In the genomic region with DNA sequence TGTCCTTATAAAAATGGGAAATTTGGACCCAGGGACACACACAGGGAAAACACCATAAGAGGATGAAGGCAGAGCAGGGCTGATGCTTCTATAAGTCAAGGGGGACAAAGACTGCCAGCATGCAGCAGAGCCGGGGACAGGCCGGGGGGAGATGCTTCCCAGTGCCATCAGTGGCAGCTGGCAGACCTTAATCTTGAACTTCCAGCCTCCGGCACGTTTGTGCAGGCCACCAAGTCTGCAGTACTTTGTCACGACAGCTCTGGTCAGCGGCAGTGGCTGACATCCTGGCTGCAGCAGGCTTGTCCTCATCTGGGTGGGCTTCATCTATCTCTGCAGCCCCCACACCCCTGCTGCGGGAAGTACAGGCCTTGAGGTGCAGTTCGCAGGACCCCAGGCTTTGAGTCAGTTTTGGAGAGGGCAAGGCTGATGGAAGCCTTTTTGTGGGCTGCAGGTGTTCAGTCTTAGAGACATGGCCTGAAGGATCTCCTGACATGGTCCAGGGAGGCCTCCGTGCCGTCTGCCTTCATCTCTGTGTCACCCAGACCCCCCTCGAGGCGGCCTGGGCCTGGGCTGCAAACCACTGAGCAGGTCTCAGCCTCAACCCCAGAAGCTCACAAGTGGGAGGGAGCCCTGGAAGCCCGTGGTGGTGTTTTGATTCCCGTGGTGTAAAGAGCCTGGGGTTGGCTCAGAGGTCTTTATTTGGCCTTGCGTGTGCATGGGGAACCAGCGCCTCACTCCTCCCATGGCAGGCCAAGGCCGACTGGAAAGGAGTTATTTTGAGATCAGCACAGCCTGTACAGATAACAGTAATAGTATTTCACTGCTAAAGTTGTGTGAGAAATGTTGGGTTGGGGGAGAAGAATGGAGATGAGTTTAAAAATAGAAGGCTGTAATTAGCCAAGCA, we compare ENCODE assay signal across 2 cellular contexts.
TF ChIP-seq lines count a peak whose summit lies in the region.

No MANE protein-coding gene starts in this region.

TF ChIP-seq in HEK293, 187 proteins besides CTCF, POLR2A, EP300 and RAD21:
- TF ChIP-seq, protein P1, sequence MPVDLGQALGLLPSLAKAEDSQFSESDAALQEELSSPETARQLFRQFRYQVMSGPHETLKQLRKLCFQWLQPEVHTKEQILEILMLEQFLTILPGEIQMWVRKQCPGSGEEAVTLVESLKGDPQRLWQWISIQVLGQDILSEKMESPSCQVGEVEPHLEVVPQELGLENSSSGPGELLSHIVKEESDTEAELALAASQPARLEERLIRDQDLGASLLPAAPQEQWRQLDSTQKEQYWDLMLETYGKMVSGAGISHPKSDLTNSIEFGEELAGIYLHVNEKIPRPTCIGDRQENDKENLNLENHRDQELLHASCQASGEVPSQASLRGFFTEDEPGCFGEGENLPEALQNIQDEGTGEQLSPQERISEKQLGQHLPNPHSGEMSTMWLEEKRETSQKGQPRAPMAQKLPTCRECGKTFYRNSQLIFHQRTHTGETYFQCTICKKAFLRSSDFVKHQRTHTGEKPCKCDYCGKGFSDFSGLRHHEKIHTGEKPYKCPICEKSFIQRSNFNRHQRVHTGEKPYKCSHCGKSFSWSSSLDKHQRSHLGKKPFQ (tag by site-specific recombination; IDR thresholded peaks at IDR 0.05) = no peak
- no peak for TF ChIP-seq ZNF600 (tag by site-specific recombination; IDR thresholded peaks at IDR 0.05)
- peak; percentile 68 for TF ChIP-seq ZIC2 (tag by site-specific recombination; IDR thresholded peaks at IDR 0.05)
- peak; percentile 59 for TF ChIP-seq GLIS1 (tag by site-specific recombination; IDR thresholded peaks at IDR 0.05)

TF ChIP-seq in H1, 55 proteins besides CTCF, POLR2A, EP300 and RAD21 (continued from another document):
- TF ChIP-seq, protein P2, sequence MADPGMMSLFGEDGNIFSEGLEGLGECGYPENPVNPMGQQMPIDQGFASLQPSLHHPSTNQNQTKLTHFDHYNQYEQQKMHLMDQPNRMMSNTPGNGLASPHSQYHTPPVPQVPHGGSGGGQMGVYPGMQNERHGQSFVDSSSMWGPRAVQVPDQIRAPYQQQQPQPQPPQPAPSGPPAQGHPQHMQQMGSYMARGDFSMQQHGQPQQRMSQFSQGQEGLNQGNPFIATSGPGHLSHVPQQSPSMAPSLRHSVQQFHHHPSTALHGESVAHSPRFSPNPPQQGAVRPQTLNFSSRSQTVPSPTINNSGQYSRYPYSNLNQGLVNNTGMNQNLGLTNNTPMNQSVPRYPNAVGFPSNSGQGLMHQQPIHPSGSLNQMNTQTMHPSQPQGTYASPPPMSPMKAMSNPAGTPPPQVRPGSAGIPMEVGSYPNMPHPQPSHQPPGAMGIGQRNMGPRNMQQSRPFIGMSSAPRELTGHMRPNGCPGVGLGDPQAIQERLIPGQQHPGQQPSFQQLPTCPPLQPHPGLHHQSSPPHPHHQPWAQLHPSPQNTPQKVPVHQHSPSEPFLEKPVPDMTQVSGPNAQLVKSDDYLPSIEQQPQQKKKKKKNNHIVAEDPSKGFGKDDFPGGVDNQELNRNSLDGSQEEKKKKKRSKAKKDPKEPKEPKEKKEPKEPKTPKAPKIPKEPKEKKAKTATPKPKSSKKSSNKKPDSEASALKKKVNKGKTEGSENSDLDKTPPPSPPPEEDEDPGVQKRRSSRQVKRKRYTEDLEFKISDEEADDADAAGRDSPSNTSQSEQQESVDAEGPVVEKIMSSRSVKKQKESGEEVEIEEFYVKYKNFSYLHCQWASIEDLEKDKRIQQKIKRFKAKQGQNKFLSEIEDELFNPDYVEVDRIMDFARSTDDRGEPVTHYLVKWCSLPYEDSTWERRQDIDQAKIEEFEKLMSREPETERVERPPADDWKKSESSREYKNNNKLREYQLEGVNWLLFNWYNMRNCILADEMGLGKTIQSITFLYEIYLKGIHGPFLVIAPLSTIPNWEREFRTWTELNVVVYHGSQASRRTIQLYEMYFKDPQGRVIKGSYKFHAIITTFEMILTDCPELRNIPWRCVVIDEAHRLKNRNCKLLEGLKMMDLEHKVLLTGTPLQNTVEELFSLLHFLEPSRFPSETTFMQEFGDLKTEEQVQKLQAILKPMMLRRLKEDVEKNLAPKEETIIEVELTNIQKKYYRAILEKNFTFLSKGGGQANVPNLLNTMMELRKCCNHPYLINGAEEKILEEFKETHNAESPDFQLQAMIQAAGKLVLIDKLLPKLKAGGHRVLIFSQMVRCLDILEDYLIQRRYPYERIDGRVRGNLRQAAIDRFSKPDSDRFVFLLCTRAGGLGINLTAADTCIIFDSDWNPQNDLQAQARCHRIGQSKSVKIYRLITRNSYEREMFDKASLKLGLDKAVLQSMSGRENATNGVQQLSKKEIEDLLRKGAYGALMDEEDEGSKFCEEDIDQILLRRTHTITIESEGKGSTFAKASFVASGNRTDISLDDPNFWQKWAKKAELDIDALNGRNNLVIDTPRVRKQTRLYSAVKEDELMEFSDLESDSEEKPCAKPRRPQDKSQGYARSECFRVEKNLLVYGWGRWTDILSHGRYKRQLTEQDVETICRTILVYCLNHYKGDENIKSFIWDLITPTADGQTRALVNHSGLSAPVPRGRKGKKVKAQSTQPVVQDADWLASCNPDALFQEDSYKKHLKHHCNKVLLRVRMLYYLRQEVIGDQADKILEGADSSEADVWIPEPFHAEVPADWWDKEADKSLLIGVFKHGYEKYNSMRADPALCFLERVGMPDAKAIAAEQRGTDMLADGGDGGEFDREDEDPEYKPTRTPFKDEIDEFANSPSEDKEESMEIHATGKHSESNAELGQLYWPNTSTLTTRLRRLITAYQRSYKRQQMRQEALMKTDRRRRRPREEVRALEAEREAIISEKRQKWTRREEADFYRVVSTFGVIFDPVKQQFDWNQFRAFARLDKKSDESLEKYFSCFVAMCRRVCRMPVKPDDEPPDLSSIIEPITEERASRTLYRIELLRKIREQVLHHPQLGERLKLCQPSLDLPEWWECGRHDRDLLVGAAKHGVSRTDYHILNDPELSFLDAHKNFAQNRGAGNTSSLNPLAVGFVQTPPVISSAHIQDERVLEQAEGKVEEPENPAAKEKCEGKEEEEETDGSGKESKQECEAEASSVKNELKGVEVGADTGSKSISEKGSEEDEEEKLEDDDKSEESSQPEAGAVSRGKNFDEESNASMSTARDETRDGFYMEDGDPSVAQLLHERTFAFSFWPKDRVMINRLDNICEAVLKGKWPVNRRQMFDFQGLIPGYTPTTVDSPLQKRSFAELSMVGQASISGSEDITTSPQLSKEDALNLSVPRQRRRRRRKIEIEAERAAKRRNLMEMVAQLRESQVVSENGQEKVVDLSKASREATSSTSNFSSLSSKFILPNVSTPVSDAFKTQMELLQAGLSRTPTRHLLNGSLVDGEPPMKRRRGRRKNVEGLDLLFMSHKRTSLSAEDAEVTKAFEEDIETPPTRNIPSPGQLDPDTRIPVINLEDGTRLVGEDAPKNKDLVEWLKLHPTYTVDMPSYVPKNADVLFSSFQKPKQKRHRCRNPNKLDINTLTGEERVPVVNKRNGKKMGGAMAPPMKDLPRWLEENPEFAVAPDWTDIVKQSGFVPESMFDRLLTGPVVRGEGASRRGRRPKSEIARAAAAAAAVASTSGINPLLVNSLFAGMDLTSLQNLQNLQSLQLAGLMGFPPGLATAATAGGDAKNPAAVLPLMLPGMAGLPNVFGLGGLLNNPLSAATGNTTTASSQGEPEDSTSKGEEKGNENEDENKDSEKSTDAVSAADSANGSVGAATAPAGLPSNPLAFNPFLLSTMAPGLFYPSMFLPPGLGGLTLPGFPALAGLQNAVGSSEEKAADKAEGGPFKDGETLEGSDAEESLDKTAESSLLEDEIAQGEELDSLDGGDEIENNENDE (IDR thresholded peaks at IDR 0.05; ENCODE audit: insufficient replicate concordance, low read length) = no peak
- no peak for TF ChIP-seq SUZ12 (IDR thresholded peaks at IDR 0.05; ENCODE audit: low read length)
- TF ChIP-seq BRCA1 (IDR thresholded peaks at IDR 0.05; ENCODE audit: low read depth, low read length) = no peak
- TF ChIP-seq MAFK (IDR thresholded peaks at IDR 0.05; ENCODE audit: low read depth, low read length) = no peak
- TF ChIP-seq YY1 (IDR thresholded peaks at IDR 0.05; ENCODE audit: low read depth, low read length) = no peak
- TF ChIP-seq NANOG (IDR thresholded peaks at IDR 0.05; ENCODE audit: insufficient read depth, low read depth, low read length, poor library complexity, severe bottlenecking) = no peak
- TF ChIP-seq CBX5 (IDR thresholded peaks at IDR 0.05; ENCODE audit: low read depth, low read length) = no peak
- no peak for TF ChIP-seq TCF12 (IDR thresholded peaks at IDR 0.05; ENCODE audit: low read depth, low read length)
- no peak for TF ChIP-seq SIX5 (IDR thresholded peaks at IDR 0.05; ENCODE audit: low read depth, low read length)
- TF ChIP-seq BACH1 (IDR thresholded peaks at IDR 0.05; ENCODE audit: low read length) = no peak
- no peak for TF ChIP-seq GABPA (IDR thresholded peaks at IDR 0.05; ENCODE audit: borderline replicate concordance, insufficient read depth, low read length)
